ENCODE assay signal across 16 cellular contexts in genomic region chr2:59733970-59734369, GRCh38.
DNase-seq lines count a peak whose midpoint lies in the region; ATAC-seq and TF ChIP-seq lines count a peak whose summit lies in the region.
"Had no signal": no experiment of that assay in that cellular context is flagged by ENCODE, and none has a peak within 500 bp of the region (broad histone marks: within the 10 kb centered on the region; RNA-seq: fewer than 3 reads in every experiment).

No MANE protein-coding gene starts in this region.

- H3K27ac Mint-ChIP-seq in endodermal cell, result no peak overlapping the region
- H3K27ac Mint-ChIP-seq: CD4-positive, alpha-beta memory T cell had no signal

- no peak overlapping the region for H3K4me3 Mint-ChIP-seq in endodermal cell
- H3K4me3 Mint-ChIP-seq: CD4-positive, alpha-beta memory T cell; H9 had no signal

- no peaks in the 10 kb centered on the region for H3K27me3 Mint-ChIP-seq in endodermal cell (ENCODE audit: insufficient read depth)
- H3K27me3 Mint-ChIP-seq: CD4-positive, alpha-beta memory T cell had no signal

- intact Hi-C loops in left ventricle myocardium superior (cut with micrococcal nuclease) (no loop called here), left ventricle myocardium inferior (cut with micrococcal nuclease) (no loop called here)

- in situ Hi-C loops in HAP-1 (cut with MboI; ENCODE audit: low sequenced_read_pairs), result no loop called here

- no peak overlapping the region for H3K9ac ChIP-seq in endodermal cell (ENCODE audit: extremely low read depth, low read length, poor library complexity, severe bottlenecking)

- H3K36me3 ChIP-seq in left ventricle myocardium inferior (no peaks in the 10 kb centered on the region), endodermal cell (ENCODE audit: control insufficient read depth, insufficient read depth, low read length) (no peaks in the 10 kb centered on the region), HAP-1 (replicated peaks) (no peaks in the 10 kb centered on the region)
- H3K36me3 ChIP-seq: BE2C had no signal

- H3K4me1 ChIP-seq in left ventricle myocardium inferior, result peaks cover 14% of the 10 kb centered on the region
- H3K4me1 ChIP-seq in endodermal cell (ENCODE audit: control insufficient read depth, insufficient read depth, low read length), result no peaks in the 10 kb centered on the region
- no peaks in the 10 kb centered on the region for H3K4me1 ChIP-seq in HAP-1
- H3K4me1 ChIP-seq: A549, BE2C had no signal

- peaks cover 15% of the 10 kb centered on the region for H3K4me1 Mint-ChIP-seq in endodermal cell
- H3K4me1 Mint-ChIP-seq: CD4-positive, alpha-beta memory T cell had no signal

- ATAC-seq in left ventricle myocardium superior, result peak; percentile 69
- ATAC-seq: A549 had no signal

- H3K27me3 ChIP-seq in left ventricle myocardium inferior (ENCODE audit: low read depth) (no peaks in the 10 kb centered on the region), endodermal cell (ENCODE audit: control insufficient read depth, insufficient read depth, low read length, poor library complexity, severe bottlenecking) (no peaks in the 10 kb centered on the region), HAP-1 (ENCODE audit: low read depth) (no peaks in the 10 kb centered on the region)
- H3K27me3 ChIP-seq: BE2C had no signal

- H3K27ac ChIP-seq in left ventricle myocardium inferior (replicated peaks) (no peak overlapping the region), endodermal cell (ENCODE audit: low read depth, low read length) (peak overlapping the region; percentile 9)
- H3K27ac ChIP-seq: A549, C4-2B had no signal

- no peaks in the 10 kb centered on the region for H3K36me3 Mint-ChIP-seq in endodermal cell (ENCODE audit: low read depth)
- H3K36me3 Mint-ChIP-seq: CD4-positive, alpha-beta memory T cell had no signal

- H3K4me3 ChIP-seq in left ventricle myocardium inferior (no peak overlapping the region), endodermal cell (ENCODE audit: low read length) (no peak overlapping the region), HAP-1 (no peak overlapping the region)
- H3K4me3 ChIP-seq: A549 had no signal

- WGBS in endodermal cell (ENCODE audit: insufficient coverage in 1 of 2, insufficient read length in 1 of 2), 2 experiments, result 80 to 90% methylated on average over 1 to 3 of the region's 3 CpGs

- DNase-seq in NCI-H2227 treated with DMSO at 0.1 percent for 48 hours (lab: John Stamatoyannopoulos, UW), result peak; percentile 24
- no peak for DNase-seq in NCI-H2227 (lab: John Stamatoyannopoulos, UW; ENCODE audit: unreplicated experiment)
- no peak for DNase-seq in left ventricle myocardium superior
- no peak for DNase-seq in left ventricle myocardium inferior
- peak; percentile 33 for DNase-seq in NCI-H510A treated with DMSO at 0.1 percent for 48 hours (lab: John Stamatoyannopoulos, UW)
- no peak for DNase-seq in endodermal cell
- DNase-seq in SKM-1 (lab: John Stamatoyannopoulos, UW; ENCODE audit: unreplicated experiment), result no peak
- no peak for DNase-seq in HAP-1 (ENCODE audit: low spot score in 2 of 2)
- DNase-seq: BE2C; CD4-positive, alpha-beta memory T cell; DND-41; GDM1; GOT3; H9 had no signal

- H3K9me3 Mint-ChIP-seq in endodermal cell, result no peaks in the 10 kb centered on the region
- H3K9me3 Mint-ChIP-seq: CD4-positive, alpha-beta memory T cell; H9 had no signal

- TF ChIP-seq CTCF in left ventricle myocardium inferior (IDR thresholded peaks at IDR 0.05; ENCODE audit: borderline replicate concordance), result no peak
- TF ChIP-seq CTCF in endodermal cell (conservative IDR thresholded peaks at IDR 0.05), result no peak

- H3K9me3 ChIP-seq in left ventricle myocardium inferior (replicated peaks) (no peaks in the 10 kb centered on the region), endodermal cell (ENCODE audit: control insufficient read depth, low read length) (no peaks in the 10 kb centered on the region), HAP-1 (no peaks in the 10 kb centered on the region)
- H3K9me3 ChIP-seq: A549, BE2C had no signal

Comparison
In these comparisons a context has a peak if more than half of its experiments do, and no peak if none do; other contexts are left out.
1. DNase-seq: peak in NCI-H2227 treated with DMSO at 0.1 percent for 48 hours (single experiment) and NCI-H510A treated with DMSO at 0.1 percent for 48 hours (single experiment); none in NCI-H2227 (single experiment), left ventricle myocardium superior (single experiment), left ventricle myocardium inferior (single experiment), endodermal cell (single experiment), SKM-1 (single experiment) and HAP-1 (0 of 2).